In genomic region chr7:151993977-151994676, GRCh38 we compare ENCODE assay signal across 16 cellular contexts. TPM values are rescaled to one million over a fixed set of nuclear protein-coding genes. Genes with fewer than 3 reads are reported as not detected.
DNase-seq lines count a peak whose midpoint lies in the region; ATAC-seq and TF ChIP-seq lines count a peak whose summit lies in the region.
"Had no signal": no experiment of that assay in that cellular context is flagged by ENCODE, and none has a peak within 500 bp of the region (broad histone marks: within the 10 kb centered on the region; RNA-seq: fewer than 3 reads in every experiment).

No MANE protein-coding gene starts in this region.

- CTCF ChIA-PET in Panc1 (lab: Charles Lee): no interaction called here

- no peak overlapping the region for H3K27ac Mint-ChIP-seq in endothelial cell (ENCODE audit: unreplicated experiment)

- no TSS peak for BruUV-seq in Panc1 (replicated peaks; lab: Mats Ljungman, UMichigan)

- H3K27me3 Mint-ChIP-seq in endothelial cell (ENCODE audit: unreplicated experiment): no peaks in the 10 kb centered on the region

- no peak overlapping the region for H3K4me3 ChIP-seq in Panc1 (ENCODE audit: low read depth in 2 of 2, low read length in 2 of 2)
- H3K4me3 ChIP-seq: mucosa of descending colon, right atrium auricular region had no signal

- H3K4me1 ChIP-seq in Panc1 (ENCODE audit: control insufficient read depth, insufficient read depth, low read length): peaks cover 3% of the 10 kb centered on the region; the same call in 1 of the 2 replicates

- no peaks in the 10 kb centered on the region for H3K36me3 Mint-ChIP-seq in endothelial cell (ENCODE audit: low read depth, unreplicated experiment)

- TF ChIP-seq CTCF in Panc1 (IDR thresholded peaks at IDR 0.05) (no peak), endothelial cell (IDR thresholded peaks at IDR 0.05; ENCODE audit: unreplicated experiment) (no peak)

- H3K27ac ChIP-seq in Panc1 (ENCODE audit: low read length): no peak overlapping the region
- H3K27ac ChIP-seq: brain microvascular endothelial cell, right atrium auricular region had no signal

- peak; percentile 65 for DNase-seq in activated effector memory CD4-positive, alpha-beta T cell treated with anti-CD3 and anti-CD28 coated beads, Interleukin-2, amount 50 U/mL, for 16 hours
- DNase-seq in activated effector memory CD4-positive, alpha-beta T cell treated with Interleukin-2 at 50 U/mL for 16 hours: no peak
- DNase-seq in Panc1 (ENCODE audit: low read depth, low spot score): no peak
- peak; percentile 14 for DNase-seq in endothelial cell (ENCODE audit: low spot score)
- DNase-seq in stimulated activated CD4-positive, alpha-beta T cell treated with anti-CD3 and anti-CD28 coated beads, Interleukin-4, amount 100 ng/mL, for 4 hours: peak; percentile 14 to 23
- DNase-seq: brain microvascular endothelial cell, C1 segment of cervical spinal cord, mucosa of descending colon had no signal

- ATAC-seq in Panc1: peak; percentile 57; the same call in 1 of the 2 replicates
- ATAC-seq in HG03108 (IDR thresholded peaks at IDR 0.05; ENCODE audit: unreplicated experiment): no peak
- no peak for ATAC-seq in GM19452 (IDR thresholded peaks at IDR 0.05; ENCODE audit: unreplicated experiment)
- no peak for ATAC-seq in GM21619 (IDR thresholded peaks at IDR 0.05; ENCODE audit: unreplicated experiment)
- ATAC-seq: HCT116, mucosa of descending colon had no signal

- intact Hi-C loops in Panc1 (cut with micrococcal nuclease; ENCODE audit: unreplicated experiment): loop anchor here (2.0 kb wide), 1 partner anchor 29 kb away; no protein-coding TSS in a partner anchor

- H3K4me3 Mint-ChIP-seq in endothelial cell (ENCODE audit: unreplicated experiment): no peak overlapping the region

- H3K9me3 ChIP-seq in Panc1 (ENCODE audit: control insufficient read depth, insufficient read depth, low read depth, low read length): no peaks in the 10 kb centered on the region
- H3K9me3 ChIP-seq: mucosa of descending colon, right atrium auricular region had no signal

- POLR2A ChIA-PET in Panc1 (lab: Charles Lee): no interaction called here

- no peaks in the 10 kb centered on the region for H3K9me3 Mint-ChIP-seq in endothelial cell (ENCODE audit: unreplicated experiment)

- in situ Hi-C loops in Panc1 (cut with HindIII; ENCODE audit: low pct_unique_long_range_greater_than_20kb, low sequenced_read_pairs): no loop called here

- H3K4me1 Mint-ChIP-seq in endothelial cell (ENCODE audit: unreplicated experiment): no peaks in the 10 kb centered on the region

- no peaks in the 10 kb centered on the region for H3K27me3 ChIP-seq in Panc1 (ENCODE audit: control insufficient read depth, insufficient read depth, low read length)
- H3K27me3 ChIP-seq: brain microvascular endothelial cell, right atrium auricular region had no signal

- no peaks in the 10 kb centered on the region for H3K36me3 ChIP-seq in Panc1 (ENCODE audit: control insufficient read depth, insufficient read depth, low read length)
- H3K36me3 ChIP-seq: brain microvascular endothelial cell, right atrium auricular region had no signal

RNA-seq across cellular contexts. Expression of gene GALNT11, which starts 31.3 kb away (rescaled TPM):
- 48.7 TPM for total RNA-seq in Panc1 (2021; ENCODE audit: unreplicated experiment)
- 38.5 TPM for polyA plus RNA-seq in Panc1 (2012; ENCODE audit: insufficient read length)
- total RNA-seq in endothelial cell (ENCODE audit: unreplicated experiment): 21.2 TPM

RNA-seq across cellular contexts. Expression of gene GALNTL5, which starts 37.9 kb away (rescaled TPM):
- total RNA-seq in Panc1 (2021; ENCODE audit: unreplicated experiment) (not detected), endothelial cell (ENCODE audit: unreplicated experiment) (not detected)
- not detected for polyA plus RNA-seq in Panc1 (2012; ENCODE audit: insufficient read length)
- total RNA-seq: epithelial cell of proximal tubule, mucosa of descending colon, NCI-H460, right atrium auricular region, SK-MEL-5 had no signal

Comparison
In these comparisons a context has a peak if more than half of its experiments do, and no peak if none do; other contexts are left out.
1. DNase-seq: peak in activated effector memory CD4-positive, alpha-beta T cell treated with anti-CD3 and anti-CD28 coated beads, Interleukin-2, amount 50 U/mL, for 16 hours (single experiment), endothelial cell (single experiment) and stimulated activated CD4-positive, alpha-beta T cell treated with anti-CD3 and anti-CD28 coated beads, Interleukin-4, amount 100 ng/mL, for 4 hours (2 of 2); none in activated effector memory CD4-positive, alpha-beta T cell treated with Interleukin-2 at 50 U/mL for 16 hours (single experiment) and Panc1 (single experiment).